ENCODE assay signal across 8 cellular contexts in genomic region chr11:68003846-68004550, GRCh38. TPM values are rescaled to one million over a fixed set of nuclear protein-coding genes. Genes with fewer than 3 reads are reported as not detected.
DNase-seq lines count a peak whose midpoint lies in the region; ATAC-seq and TF ChIP-seq lines count a peak whose summit lies in the region.

A gene with protein sequence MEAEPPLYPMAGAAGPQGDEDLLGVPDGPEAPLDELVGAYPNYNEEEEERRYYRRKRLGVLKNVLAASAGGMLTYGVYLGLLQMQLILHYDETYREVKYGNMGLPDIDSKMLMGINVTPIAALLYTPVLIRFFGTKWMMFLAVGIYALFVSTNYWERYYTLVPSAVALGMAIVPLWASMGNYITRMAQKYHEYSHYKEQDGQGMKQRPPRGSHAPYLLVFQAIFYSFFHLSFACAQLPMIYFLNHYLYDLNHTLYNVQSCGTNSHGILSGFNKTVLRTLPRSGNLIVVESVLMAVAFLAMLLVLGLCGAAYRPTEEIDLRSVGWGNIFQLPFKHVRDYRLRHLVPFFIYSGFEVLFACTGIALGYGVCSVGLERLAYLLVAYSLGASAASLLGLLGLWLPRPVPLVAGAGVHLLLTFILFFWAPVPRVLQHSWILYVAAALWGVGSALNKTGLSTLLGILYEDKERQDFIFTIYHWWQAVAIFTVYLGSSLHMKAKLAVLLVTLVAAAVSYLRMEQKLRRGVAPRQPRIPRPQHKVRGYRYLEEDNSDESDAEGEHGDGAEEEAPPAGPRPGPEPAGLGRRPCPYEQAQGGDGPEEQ (minus strand): TSS chr11:68004097. CDS start chr11:68004043, 54 bp downstream.

- H3K4me1 ChIP-seq in lower lobe of right lung = peaks cover 30% of the 10 kb centered on the region

- intact Hi-C loops in lower lobe of right lung (cut with DNase I) = no loop called here

- peak within 1 kb of the TSS; percentile 74 for H3K4me3 ChIP-seq in GM12864 (ENCODE audit: low read depth, low read length)
- peak within 1 kb of the TSS; percentile 75 for H3K4me3 ChIP-seq in lower lobe of right lung

- peaks cover 6% of the 10 kb centered on the region for H3K36me3 ChIP-seq in lower lobe of right lung

- no peak for TF ChIP-seq CTCF in GM12864 (IDR thresholded peaks at IDR 0.05; ENCODE audit: low read depth, low read length, missing control alignments)
- TF ChIP-seq CTCF in lower lobe of right lung (IDR thresholded peaks at IDR 0.05) = no peak

- DNase-seq in GM12864 (ENCODE audit: low read depth) (peak; percentile 71), NCI-H460 (ENCODE audit: extremely low read depth, low read depth) (peak; percentile 77), dedifferentiated amniotic fluid mesenchymal stem cell (ENCODE audit: extremely low spot score) (peak; percentile 31), lower lobe of right lung (peak; percentile 97), GOT3 (lab: John Stamatoyannopoulos, UW) (no peak)
- peak; percentile 89 for DNase-seq in activated CD4-positive, alpha-beta T cell treated with anti-CD3 and anti-CD28 coated beads for 48 hours
- peak; percentile 56 to 65 (median 59) for DNase-seq in stimulated activated CD4-positive, alpha-beta T cell treated with anti-CD3 and anti-CD28 coated beads, TNF-alpha, amount 100 ng/mL, for 4 hours (ENCODE audit: low read depth in 3 of 3)

- H3K27me3 ChIP-seq in lower lobe of right lung (ENCODE audit: low read depth) = no peaks in the 10 kb centered on the region

- H3K9me3 ChIP-seq in lower lobe of right lung = no peaks in the 10 kb centered on the region

- H3K27ac ChIP-seq in lower lobe of right lung = peak within 1 kb of the TSS; percentile 92

- ATAC-seq in HG02678 (IDR thresholded peaks at IDR 0.05; ENCODE audit: unreplicated experiment) (peak; percentile 74), lower lobe of right lung (peak; percentile 90 to 93)

RNA-seq across cellular contexts. Expression of the gene that starts here (rescaled TPM):
- total RNA-seq in NCI-H460 (2014; rRNA removed; shearing (Covaris generic)) = 15.1 and 20.3 TPM in 2 replicates
- 73.5 and 75.1 TPM in 2 replicates for polyA plus RNA-seq in NCI-H460 (2014; cell fraction: nucleus; rRNA removed)
- total RNA-seq in lower lobe of right lung = 121 TPM
